In the genomic region with DNA sequence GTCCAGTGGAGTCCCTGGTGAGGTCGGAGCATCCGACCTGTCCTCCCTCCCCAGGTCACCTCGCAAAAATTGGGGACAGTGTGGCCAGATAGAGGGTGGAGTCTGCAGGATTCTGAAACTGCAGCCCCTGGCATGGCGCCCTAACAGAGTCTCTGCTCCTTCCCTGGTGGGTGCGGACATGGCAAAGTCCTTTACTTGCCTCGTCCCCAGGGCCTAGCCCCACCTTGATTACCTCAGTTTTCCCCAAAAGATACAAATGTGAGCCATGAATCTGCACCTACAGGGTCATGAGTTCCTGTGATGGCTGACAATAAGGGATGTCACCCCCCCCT, we compare ENCODE assay signal across 9 cellular contexts. TPM values are rescaled to one million over a fixed set of nuclear protein-coding genes. Genes with fewer than 3 reads are reported as not detected.
DNase-seq lines count a peak whose midpoint lies in the region; ATAC-seq and FAIRE-seq lines count a peak whose summit lies in the region.
"Had no signal": no experiment of that assay in that cellular context is flagged by ENCODE, and none has a peak within 500 bp of the region (broad histone marks: within the 10 kb centered on the region; RNA-seq: fewer than 3 reads in every experiment).

No MANE protein-coding gene starts in this region.

- H3K36me3 ChIP-seq in mesenchymal stem cell (ENCODE audit: control insufficient read depth in 1 of 2, insufficient read depth in 2 of 2, low read depth in 1 of 2, low read length in 2 of 2) = no peaks in the 10 kb centered on the region

- H3K4ac ChIP-seq in mesenchymal stem cell (ENCODE audit: low read depth in 1 of 2, low read length in 2 of 2) = no peak overlapping the region

- H4K91ac ChIP-seq in mesenchymal stem cell (ENCODE audit: low read length) = no peak overlapping the region

- no peaks in the 10 kb centered on the region for H3K36me3 Mint-ChIP-seq in activated naive CD4-positive, alpha-beta T cell treated with anti-CD3 and anti-CD28 coated beads, Interleukin-2, amount 50 U/mL, for 72 hours

- no peak for FAIRE-seq in GM19239 (lab: Jason Lieb, UNC)

- H2AK5ac ChIP-seq in mesenchymal stem cell (ENCODE audit: low read length, severe bottlenecking) = no peak overlapping the region

- H3K4me3 ChIP-seq in mesenchymal stem cell (ENCODE audit: insufficient read depth in 1 of 2, low read depth in 1 of 2, low read length in 2 of 2) = peak overlapping the region in 1 of 2 experiments; percentile 81

- H2BK5ac ChIP-seq in mesenchymal stem cell (ENCODE audit: low read depth, low read length, poor library complexity, severe bottlenecking) = no peak overlapping the region

- H3K18ac ChIP-seq in mesenchymal stem cell (ENCODE audit: low read depth in 1 of 2, low read length in 2 of 2) = peak overlapping the region in 1 of 2 experiments; percentile 8

- H2AFZ ChIP-seq in mesenchymal stem cell (ENCODE audit: low read depth, low read length) = peak overlapping the region; percentile 21

- WGBS in mesenchymal stem cell = 57% methylated on average over 4 of the region's 6 CpGs

- H3K23ac ChIP-seq in mesenchymal stem cell (ENCODE audit: low read length in 2 of 2) = no peak overlapping the region

- H2BK15ac ChIP-seq in mesenchymal stem cell (ENCODE audit: low read depth, poor library complexity, severe bottlenecking) = no peak overlapping the region

- peak overlapping the region in 1 of 2 experiments; percentile 14 for H2BK12ac ChIP-seq in mesenchymal stem cell (ENCODE audit: low read length in 2 of 2)

- H3K9me3 ChIP-seq in mesenchymal stem cell (ENCODE audit: control insufficient read depth, low read length) = no peaks in the 10 kb centered on the region

- H3K4me1 ChIP-seq in mesenchymal stem cell (ENCODE audit: control insufficient read depth, insufficient read depth, low read depth, low read length) = peaks cover 2% of the 10 kb centered on the region

- ATAC-seq in GM18909 (IDR thresholded peaks at IDR 0.05; ENCODE audit: poor library complexity, unreplicated experiment) (peak; percentile 46), HG03060 (IDR thresholded peaks at IDR 0.05; ENCODE audit: low read depth, unreplicated experiment) (peak; percentile 21), esophagus mucosa (no peak)
- peak in 1 of 2 donors; percentile 52 for ATAC-seq in activated naive CD4-positive, alpha-beta T cell treated with anti-CD3 and anti-CD28 coated beads, Interleukin-2, amount 50 U/mL, for 72 hours

- H2BK120ac ChIP-seq in mesenchymal stem cell (ENCODE audit: low read depth, low read length) = no peak overlapping the region

- H3K14ac ChIP-seq in mesenchymal stem cell (ENCODE audit: low read length in 2 of 2) = no peak overlapping the region

- H4K8ac ChIP-seq in mesenchymal stem cell (ENCODE audit: low read length) = peak overlapping the region; percentile 41

- peaks cover 0 to 5% of the 10 kb centered on the region in 2 donors for H3K9me3 Mint-ChIP-seq in activated naive CD4-positive, alpha-beta T cell treated with anti-CD3 and anti-CD28 coated beads, Interleukin-2, amount 50 U/mL, for 72 hours

- H3K27me3 ChIP-seq in mesenchymal stem cell (ENCODE audit: control insufficient read depth in 1 of 2, insufficient read depth in 1 of 2, low read length in 2 of 2) = no peaks in the 10 kb centered on the region

- no peaks in the 10 kb centered on the region for H3K79me1 ChIP-seq in mesenchymal stem cell (replicated peaks; ENCODE audit: low read length, poor library complexity, severe bottlenecking)

- H3K27ac Mint-ChIP-seq in activated naive CD4-positive, alpha-beta T cell treated with anti-CD3 and anti-CD28 coated beads, Interleukin-2, amount 50 U/mL, for 72 hours = peak overlapping the region; percentile 38 to 89

- H3K27ac ChIP-seq in mesenchymal stem cell (ENCODE audit: low read length, poor library complexity, severe bottlenecking) = no peak overlapping the region

- DNase-seq in activated naive CD4-positive, alpha-beta T cell treated with anti-CD3 and anti-CD28 coated beads, Interleukin-2, amount 50 U/mL, for 72 hours (ENCODE audit: low spot score in 2 of 2) = no peak
- no peak for DNase-seq in mesenchymal stem cell
- no peak for DNase-seq in NCI-H1694 (lab: John Stamatoyannopoulos, UW)
- no peak for DNase-seq in GM19239 (ENCODE audit: insufficient read length, low spot score)
- DNase-seq in DMS53 treated with DMSO at 0.1 percent for 48 hours (lab: John Stamatoyannopoulos, UW; ENCODE audit: unreplicated experiment) = no peak

- peak overlapping the region; percentile 78 for H3K9ac ChIP-seq in mesenchymal stem cell (ENCODE audit: low read length)

- H3K4me2 ChIP-seq in mesenchymal stem cell (ENCODE audit: low read length, poor library complexity, severe bottlenecking) = peak overlapping the region; percentile 51

RNA-seq across cellular contexts. Expression of gene NPVF, which starts 47.7 kb away (rescaled TPM):
- not detected for total RNA-seq in activated naive CD4-positive, alpha-beta T cell treated with anti-CD3 and anti-CD28 coated beads, Interleukin-2, amount 50 U/mL, for 72 hours
- not detected for polyA plus RNA-seq in mesenchymal stem cell (2013, experiment 1 of 2)
- polyA plus RNA-seq in mesenchymal stem cell (2013, experiment 2 of 2) = not detected
- total RNA-seq in esophagus mucosa = not detected
- polyA plus RNA-seq: adipose tissue had no signal

RNA-seq across cellular contexts. Expression of gene CYCS, which starts 55.5 kb away (rescaled TPM):
- total RNA-seq in activated naive CD4-positive, alpha-beta T cell treated with anti-CD3 and anti-CD28 coated beads, Interleukin-2, amount 50 U/mL, for 72 hours = 100 to 1,000 TPM; 172 to 188 TPM
- 87.5 TPM for polyA plus RNA-seq in mesenchymal stem cell (2013, experiment 1 of 2)
- 85.0 TPM for polyA plus RNA-seq in mesenchymal stem cell (2013, experiment 2 of 2)
- total RNA-seq in esophagus mucosa = 146 TPM
